ENCODE assay signal across 1 cellular context in genomic region chr1:170074250-170075157, GRCh38.
TF ChIP-seq lines count a peak whose summit lies in the region.

Gene KIFAP3 (minus strand): TSS chr1:170074695. CDS start chr1:170074467, 228 bp downstream.

TF ChIP-seq in H1, 55 proteins besides CTCF, POLR2A, EP300 and RAD21 (continued from another document):
- TF ChIP-seq BACH1 (IDR thresholded peaks at IDR 0.05; ENCODE audit: low read length), result no peak
- TF ChIP-seq CHD1 (IDR thresholded peaks at IDR 0.05; ENCODE audit: low read depth, low read length), result no peak
- peak; percentile 61; the same call in 1 of the 2 replicates for TF ChIP-seq SP4 (IDR thresholded peaks at IDR 0.05; ENCODE audit: low read length)
- TF ChIP-seq NRF1 (IDR thresholded peaks at IDR 0.05; ENCODE audit: low read depth, low read length), result peak; percentile 97
- no peak for TF ChIP-seq RNF2 (IDR thresholded peaks at IDR 0.05; ENCODE audit: borderline replicate concordance, low read depth, low read length, missing control alignments, poor library complexity, severe bottlenecking)
- peak in 1 of 2 experiments; percentile 84; a peak in 2 of 4 replicates for TF ChIP-seq HDAC2 (IDR thresholded peaks at IDR 0.05; ENCODE audit: borderline replicate concordance in 1 of 2, low read depth in 2 of 2, low read length in 2 of 2)
- TF ChIP-seq MAX (IDR thresholded peaks at IDR 0.05), result peak; percentile 58; the same call in 1 of the 2 replicates
- peak; percentile 78 to 96; a peak in 3 of 4 replicates for TF ChIP-seq SIN3A (conservative IDR thresholded peaks at IDR 0.05 in 1 of 2, IDR thresholded peaks at IDR 0.05 in 1 of 2; ENCODE audit: low read depth in 1 of 2, low read length in 2 of 2)
- TF ChIP-seq E2F6 (IDR thresholded peaks at IDR 0.05), result peak; percentile 45
- peak; percentile 44; the same call in 1 of the 2 replicates for TF ChIP-seq TBP (IDR thresholded peaks at IDR 0.05; ENCODE audit: low read depth, low read length)
